ENCODE assay signal across 18 cellular contexts in genomic region chr4:180641495-180641894, GRCh38.
"Had no signal": no experiment of that assay in that cellular context is flagged by ENCODE, and none has a peak within 500 bp of the region (broad histone marks: within the 10 kb centered on the region; RNA-seq: fewer than 3 reads in every experiment).

No MANE protein-coding gene starts in this region.

- H3K4me1 ChIP-seq: right atrium auricular region, transverse colon had no signal

- DNase-seq: activated B cell treated with CpG ODN at 0.5 μM for 24 hours; activated CD4-positive, alpha-beta T cell treated with anti-CD3 and anti-CD28 coated beads, Interleukin-2, amount 50 U/mL, for 1 hour; activated CD8-positive, alpha-beta memory T cell treated with anti-CD3 and anti-CD28 coated beads for 24 hours; activated naive CD8-positive, alpha-beta T cell treated with anti-CD3 and anti-CD28 coated beads, Interleukin-2, amount 10 ng/mL, durations not matched to agents 7 days and 5 days; brain microvascular endothelial cell; effector memory CD4-positive, alpha-beta T cell; foreskin melanocyte; kidney glomerular epithelial cell; mesendoderm; stimulated activated CD4-positive, alpha-beta T cell treated with anti-CD3 and anti-CD28 coated beads, Interleukin-4, amount 100 ng/mL, for 24 hours; stimulated activated naive CD4-positive, alpha-beta T cell; transverse colon had no signal

- FAIRE-seq: TTC549 had no signal

- H3K36me3 ChIP-seq: brain microvascular endothelial cell, right atrium auricular region, transverse colon had no signal

- H3K9me3 Mint-ChIP-seq: activated B cell treated with CpG ODN at 0.5 μM for 24 hours; activated naive CD8-positive, alpha-beta T cell treated with anti-CD3 and anti-CD28 coated beads, Interleukin-2, amount 10 ng/mL, durations not matched to agents 7 days and 5 days; activated T-helper 1 cell treated with anti-CD3 and anti-CD28 coated beads, Interleukin-12 subunit alpha, Interleukin-12 subunit beta, Interleukin-2, Interleukin-4 antibody, amounts not matched to agents 30 ng/mL and 10 ng/mL and 1 ng/mL, durations not matched to agents 14 hours and 24 hours and 36 hours; natural killer cell treated with Interleukin-12 subunit alpha and Interleukin-12 subunit beta and Interleukin-15 and Interleukin-18, amount 100 ng/mL, for 72 hours had no signal

- H3K27ac ChIP-seq: brain microvascular endothelial cell, right atrium auricular region, skin epidermis, transverse colon had no signal

- H3K4me3 Mint-ChIP-seq: activated B cell treated with CpG ODN at 0.5 μM for 24 hours; activated naive CD8-positive, alpha-beta T cell treated with anti-CD3 and anti-CD28 coated beads, Interleukin-2, amount 10 ng/mL, durations not matched to agents 7 days and 5 days; activated T-helper 1 cell treated with anti-CD3 and anti-CD28 coated beads, Interleukin-12 subunit alpha, Interleukin-12 subunit beta, Interleukin-2, Interleukin-4 antibody, amounts not matched to agents 30 ng/mL and 10 ng/mL and 1 ng/mL, durations not matched to agents 14 hours and 24 hours and 36 hours; natural killer cell treated with Interleukin-12 subunit alpha and Interleukin-12 subunit beta and Interleukin-15 and Interleukin-18, amount 100 ng/mL, for 72 hours had no signal

- H3K36me3 Mint-ChIP-seq: activated naive CD8-positive, alpha-beta T cell treated with anti-CD3 and anti-CD28 coated beads, Interleukin-2, amount 10 ng/mL, durations not matched to agents 7 days and 5 days; natural killer cell treated with Interleukin-12 subunit alpha and Interleukin-12 subunit beta and Interleukin-15 and Interleukin-18, amount 100 ng/mL, for 72 hours had no signal

- H3K27ac Mint-ChIP-seq: activated B cell treated with CpG ODN at 0.5 μM for 24 hours; activated naive CD8-positive, alpha-beta T cell treated with anti-CD3 and anti-CD28 coated beads, Interleukin-2, amount 10 ng/mL, durations not matched to agents 7 days and 5 days; activated T-helper 1 cell treated with anti-CD3 and anti-CD28 coated beads, Interleukin-12 subunit alpha, Interleukin-12 subunit beta, Interleukin-2, Interleukin-4 antibody, amounts not matched to agents 30 ng/mL and 10 ng/mL and 1 ng/mL, durations not matched to agents 14 hours and 24 hours and 36 hours; natural killer cell treated with Interleukin-12 subunit alpha and Interleukin-12 subunit beta and Interleukin-15 and Interleukin-18, amount 100 ng/mL, for 72 hours; progenitor cell of endocrine pancreas had no signal

- H3K9me3 ChIP-seq: right atrium auricular region, transverse colon had no signal

- H3K27me3 Mint-ChIP-seq: activated B cell treated with CpG ODN at 0.5 μM for 24 hours; natural killer cell treated with Interleukin-12 subunit alpha and Interleukin-12 subunit beta and Interleukin-15 and Interleukin-18, amount 100 ng/mL, for 72 hours; progenitor cell of endocrine pancreas had no signal

- H3K4me1 Mint-ChIP-seq: activated B cell treated with CpG ODN at 0.5 μM for 24 hours; activated naive CD8-positive, alpha-beta T cell treated with anti-CD3 and anti-CD28 coated beads, Interleukin-2, amount 10 ng/mL, durations not matched to agents 7 days and 5 days had no signal

- H3K4me3 ChIP-seq: right atrium auricular region, skin epidermis, transverse colon had no signal

- ATAC-seq: natural killer cell treated with Interleukin-12 subunit alpha and Interleukin-12 subunit beta and Interleukin-15 and Interleukin-18, amount 100 ng/mL, for 72 hours had no signal

- H3K27me3 ChIP-seq: brain microvascular endothelial cell, right atrium auricular region, transverse colon had no signal
